In the genomic region with DNA sequence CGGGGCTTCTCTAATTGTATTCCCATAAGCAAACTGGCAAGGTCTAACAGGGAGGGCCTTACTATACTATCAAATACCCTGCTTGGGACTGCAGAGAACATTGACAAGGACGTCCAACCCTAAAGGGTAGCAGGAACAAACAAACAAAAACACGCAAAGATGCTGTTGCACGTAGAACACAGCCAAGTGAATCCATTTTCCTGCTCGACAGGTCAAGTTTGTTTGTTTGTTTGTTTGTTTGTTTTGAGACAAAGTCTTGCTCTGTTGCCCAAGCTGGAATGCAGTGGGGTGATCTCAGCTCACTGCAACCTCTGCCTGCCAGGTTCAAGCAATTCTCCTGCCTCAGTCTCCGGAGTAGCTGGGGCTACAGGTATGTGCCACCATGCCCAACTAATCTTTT, we compare ENCODE assay signal across 13 cellular contexts.
DNase-seq lines count a peak whose midpoint lies in the region; ATAC-seq, FAIRE-seq and TF ChIP-seq lines count a peak whose summit lies in the region.
"Had no signal": no experiment of that assay in that cellular context is flagged by ENCODE, and none has a peak within 500 bp of the region (broad histone marks: within the 10 kb centered on the region; RNA-seq: fewer than 3 reads in every experiment).

No MANE protein-coding gene starts in this region.

- H3K9ac ChIP-seq in HepG2 (ENCODE audit: insufficient read depth, low read depth, low read length) (no peak overlapping the region), endothelial cell of umbilical vein (replicated peaks; ENCODE audit: extremely low read depth, insufficient read depth, low read length) (no peak overlapping the region)

- 96% methylated on average over 6 of the region's 6 CpGs for WGBS in HepG2 (ENCODE audit: low lambda C conversion rate)
- 91% methylated on average over 5 of the region's 6 CpGs for WGBS in right lobe of liver (ENCODE audit: insufficient coverage, low coverage, low lambda C conversion rate, missing lambda C conversion rate)

- no peak overlapping the region for H3K27ac ChIP-seq in HepG2 (ENCODE audit: extremely low read length, insufficient read depth, low read length)
- no peak overlapping the region for H3K27ac ChIP-seq in right lobe of liver
- H3K27ac ChIP-seq in HEK293 (ENCODE audit: extremely low read depth, low read depth, low read length): no peak overlapping the region
- peak overlapping the region; percentile 39 for H3K27ac ChIP-seq in RWPE1
- no peak overlapping the region for H3K27ac ChIP-seq in endothelial cell of umbilical vein (ENCODE audit: insufficient read depth, low read depth, low read length)

- dilution Hi-C loops in endothelial cell of umbilical vein (cut with MboI; ENCODE audit: extremely low pct_ligation_motif_present, low sequenced_read_pairs): no loop called here

- H3K4me2 ChIP-seq in HepG2 (ENCODE audit: low read depth, low read length) (no peak overlapping the region), endothelial cell of umbilical vein (ENCODE audit: insufficient read depth, low read length) (no peak overlapping the region)

- no peaks in the 10 kb centered on the region for H3K9me1 ChIP-seq in endothelial cell of umbilical vein (replicated peaks; ENCODE audit: control insufficient read depth, extremely low read depth, insufficient read depth, low read length)

- TF ChIP-seq CTCF in HepG2 (CRISPR knock-in tag; IDR thresholded peaks at IDR 0.05) (no peak), right lobe of liver (IDR thresholded peaks at IDR 0.05) (no peak), HEK293 (tag by site-specific recombination; IDR thresholded peaks at IDR 0.05) (no peak), RWPE1 (conservative IDR thresholded peaks at IDR 0.05; ENCODE audit: low read depth) (no peak), endothelial cell of umbilical vein (IDR thresholded peaks at IDR 0.05; ENCODE audit: extremely low read depth in 1 of 2, insufficient read depth in 1 of 2, low read depth in 1 of 2, low read length in 2 of 2) (no peak)

- TF ChIP-seq POLR2A in HepG2 (IDR thresholded peaks at IDR 0.05; ENCODE audit: insufficient read depth in 1 of 2, low read depth in 2 of 2, low read length in 2 of 2): no peak
- no peak for TF ChIP-seq POLR2A in right lobe of liver (IDR thresholded peaks at IDR 0.05)
- TF ChIP-seq POLR2A in endothelial cell of umbilical vein (IDR thresholded peaks at IDR 0.05; ENCODE audit: low read depth, low read length): no peak

- CTCF ChIA-PET in HepG2 (lab: Yijun Ruan, JAX; ENCODE audit: low intra/inter-chr PET ratio, low total read pairs): no interaction called here
- CTCF ChIA-PET in HEK293 (lab: Yijun Ruan, JAX): interaction anchor here (0.7 to 2.5 kb wide), 3 partner anchors 59 to 590 kb away, joined by 3 to 12 read pairs (median 3); no protein-coding TSS in a partner anchor
- CTCF ChIA-PET in RWPE1 (lab: Yijun Ruan, JAX): interaction anchor here (0.7 to 0.9 kb wide), 2 partner anchors 119 to 434 kb away, joined by 3 read pairs; no protein-coding TSS in a partner anchor
- CTCF ChIA-PET in endothelial cell of umbilical vein (lab: Charles Lee): interaction anchor here (5.6 kb wide), 1 partner anchor 118 kb away, joined by 37 read pairs; no protein-coding TSS in a partner anchor

- H3K79me2 ChIP-seq in HepG2 (ENCODE audit: insufficient read depth, low read length): peaks cover 58% of the 10 kb centered on the region
- H3K79me2 ChIP-seq in endothelial cell of umbilical vein (ENCODE audit: control insufficient read depth, insufficient read depth, low read length): peaks cover 41% of the 10 kb centered on the region

- peaks cover 67 to 91% of the 10 kb centered on the region in 2 experiments for H3K36me3 ChIP-seq in HepG2 (replicated peaks in 1 of 2; ENCODE audit: control insufficient read depth in 1 of 2, insufficient read depth in 2 of 2, low read length in 2 of 2)
- peaks cover 0 to 16% (median 4%) of the 10 kb centered on the region in 4 donors for H3K36me3 ChIP-seq in right lobe of liver
- peaks cover 26 to 65% of the 10 kb centered on the region in 2 experiments for H3K36me3 ChIP-seq in HEK293 (ENCODE audit: control insufficient read depth in 2 of 2, insufficient read depth in 1 of 2, low read length in 2 of 2)
- H3K36me3 ChIP-seq in endothelial cell of umbilical vein (ENCODE audit: control insufficient read depth in 2 of 2, extremely low read depth in 1 of 2, insufficient read depth in 2 of 2, low read length in 2 of 2): peaks cover 19 to 46% of the 10 kb centered on the region in 2 experiments

- BruUV-seq in HepG2 (replicated peaks; lab: Mats Ljungman, UMichigan) (no TSS peak), endothelial cell of umbilical vein (replicated peaks; lab: Mats Ljungman, UMichigan) (no TSS peak)

- FAIRE-seq in HepG2 (lab: Jason Lieb, UNC) (no peak), endothelial cell of umbilical vein (lab: Jason Lieb, UNC) (peak; percentile 35)
- FAIRE-seq: H54, HTR-8/SVneo had no signal

- POLR2A ChIA-PET in HepG2 (lab: Yijun Ruan, JAX) (no interaction called here), HEK293 (lab: Yijun Ruan, JAX) (no interaction called here), RWPE1 (lab: Yijun Ruan, JAX; ENCODE audit: low non-redundant PET) (no interaction called here), endothelial cell of umbilical vein (lab: Charles Lee) (no interaction called here)

- H3K9me3 ChIP-seq in HepG2 (ENCODE audit: low read length) (no peaks in the 10 kb centered on the region), right lobe of liver (no peaks in the 10 kb centered on the region), HEK293 (ENCODE audit: control insufficient read depth, insufficient read depth, low read depth, low read length) (no peaks in the 10 kb centered on the region), endothelial cell of umbilical vein (replicated peaks; ENCODE audit: control insufficient read depth, insufficient read depth, low read length) (no peaks in the 10 kb centered on the region)
- H3K9me3 ChIP-seq: BE2C, Caco-2 had no signal

- intact Hi-C loops in HepG2 (cut with micrococcal nuclease; ENCODE audit: unreplicated experiment) (no loop called here), right lobe of liver (cut with DNase I) (no loop called here), endothelial cell of umbilical vein (cut with micrococcal nuclease) (no loop called here)

- TF ChIP-seq EP300 in HepG2 (IDR thresholded peaks at IDR 0.05; ENCODE audit: low read depth in 2 of 2, low read length in 2 of 2) (no peak), HepG2 (CRISPR knock-in tag; IDR thresholded peaks at IDR 0.05; ENCODE audit: borderline replicate concordance) (no peak)

- H4K20me1 ChIP-seq in HepG2 (ENCODE audit: insufficient read depth, low read length) (peaks cover 54% of the 10 kb centered on the region), endothelial cell of umbilical vein (replicated peaks; ENCODE audit: control insufficient read depth, extremely low read depth, insufficient read depth, low read length) (no peaks in the 10 kb centered on the region)

- H2AFZ ChIP-seq in HepG2 (ENCODE audit: low read length) (no peak overlapping the region), endothelial cell of umbilical vein (ENCODE audit: low read depth, low read length) (no peak overlapping the region)

- DNase-seq in HepG2 (ENCODE audit: low spot score) (no peak), right lobe of liver (no peak), RWPE1 (ENCODE audit: low spot score) (no peak), endothelial cell of umbilical vein (ENCODE audit: low read depth, low spot score) (no peak), NCI-H226 (no peak)
- no peak for DNase-seq in central memory CD4-positive, alpha-beta T cell
- DNase-seq: BE2C; Caco-2; CD8-positive, alpha-beta memory T cell had no signal

- in situ Hi-C loops in HepG2 (cut with HindIII; ENCODE audit: extremely low pct_ligation_motif_present, low pct_unique_long_range_greater_than_20kb): no loop called here

- TF ChIP-seq RAD21 in HepG2 (CRISPR knock-in tag; IDR thresholded peaks at IDR 0.05): no peak

- ATAC-seq in HepG2: no peak
- ATAC-seq in right lobe of liver: no peak
- ATAC-seq in HG02678 (IDR thresholded peaks at IDR 0.05; ENCODE audit: unreplicated experiment): no peak

- no peak overlapping the region for H3K4me3 ChIP-seq in HepG2 (replicated peaks in 1 of 3; ENCODE audit: insufficient read depth in 1 of 3, low read depth in 2 of 3, low read length in 3 of 3)
- no peak overlapping the region for H3K4me3 ChIP-seq in right lobe of liver
- no peak overlapping the region for H3K4me3 ChIP-seq in HEK293 (ENCODE audit: low read depth, low read length)
- H3K4me3 ChIP-seq in endothelial cell of umbilical vein (replicated peaks in 1 of 3; ENCODE audit: insufficient read depth in 1 of 3, low read depth in 1 of 3, low read length in 3 of 3): no peak overlapping the region

- H3K27me3 ChIP-seq in HepG2 (ENCODE audit: control insufficient read depth in 1 of 2, insufficient read depth in 2 of 2, low read length in 2 of 2) (no peaks in the 10 kb centered on the region), right lobe of liver (no peaks in the 10 kb centered on the region), endothelial cell of umbilical vein (ENCODE audit: control insufficient read depth in 2 of 2, insufficient read depth in 2 of 2, low read length in 2 of 2) (no peaks in the 10 kb centered on the region)
- H3K27me3 ChIP-seq: BE2C had no signal

- H3K4me1 ChIP-seq in HepG2 (ENCODE audit: insufficient read depth, low read length) (peaks cover 8% of the 10 kb centered on the region; the same call in 1 of the 2 replicates), right lobe of liver (no peaks in the 10 kb centered on the region), HEK293 (ENCODE audit: control insufficient read depth, insufficient read depth, low read length) (no peaks in the 10 kb centered on the region), endothelial cell of umbilical vein (ENCODE audit: control insufficient read depth, extremely low read depth, insufficient read depth, low read length) (no peaks in the 10 kb centered on the region)
- H3K4me1 ChIP-seq: Caco-2 had no signal

TF ChIP-seq in HepG2, 621 proteins besides CTCF, POLR2A, EP300 and RAD21 (continues in another document):
- TF ChIP-seq CCAR2 (optimal IDR thresholded peaks at IDR 0.05; ENCODE audit: low read depth, low read length): no peak

TF ChIP-seq in HEK293, 187 proteins besides CTCF, POLR2A, EP300 and RAD21 (continues in another document):
- TF ChIP-seq GLI4 (tag by site-specific recombination; IDR thresholded peaks at IDR 0.05): no peak
- TF ChIP-seq ZNF707 (tag by site-specific recombination; IDR thresholded peaks at IDR 0.05): no peak
- TF ChIP-seq SCRT2 (tag by site-specific recombination; IDR thresholded peaks at IDR 0.05): 0 out of 2 replicates have a peak, but pooled peaks have one; percentile 17

TF ChIP-seq in endothelial cell of umbilical vein, 7 proteins besides CTCF, POLR2A, EP300 and RAD21 (continues in another document):
- TF ChIP-seq MYC (IDR thresholded peaks at IDR 0.05; ENCODE audit: low read depth, low read length): no peak
- TF ChIP-seq, protein P1, sequence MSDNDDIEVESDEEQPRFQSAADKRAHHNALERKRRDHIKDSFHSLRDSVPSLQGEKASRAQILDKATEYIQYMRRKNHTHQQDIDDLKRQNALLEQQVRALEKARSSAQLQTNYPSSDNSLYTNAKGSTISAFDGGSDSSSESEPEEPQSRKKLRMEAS (IDR thresholded peaks at IDR 0.05; ENCODE audit: insufficient read depth, insufficient read length): no peak
- no peak for TF ChIP-seq POLR2AphosphoS5 (IDR thresholded peaks at IDR 0.05; ENCODE audit: insufficient read depth, low read depth, low read length)
- TF ChIP-seq EZH2 (IDR thresholded peaks at IDR 0.05; ENCODE audit: borderline replicate concordance, low read depth, low read length, severe bottlenecking): no peak
